ENCODE assay signal across 17 cellular contexts in the genomic region with DNA sequence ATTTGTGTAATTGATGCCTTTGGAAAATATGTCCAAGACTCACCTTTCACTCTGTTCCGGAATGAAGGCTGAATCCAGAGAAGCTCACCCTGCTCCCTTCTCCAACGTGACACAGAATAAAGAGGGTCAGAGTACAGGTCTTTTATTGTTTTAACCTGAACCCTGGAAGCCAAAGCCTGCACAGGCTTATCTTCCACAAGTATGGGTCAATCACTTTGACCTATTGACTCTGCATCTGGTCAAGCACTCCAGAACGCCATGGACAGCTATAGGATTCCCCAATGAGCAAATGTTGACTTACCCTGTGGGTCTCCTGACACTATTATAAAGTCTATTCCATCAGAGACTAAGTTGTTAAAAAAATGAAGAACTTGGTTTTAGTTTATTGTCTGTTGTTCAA.
DNase-seq lines count a peak whose midpoint lies in the region; ATAC-seq and TF ChIP-seq lines count a peak whose summit lies in the region.
"Had no signal": no experiment of that assay in that cellular context is flagged by ENCODE, and none has a peak within 500 bp of the region (broad histone marks: within the 10 kb centered on the region; RNA-seq: fewer than 3 reads in every experiment).

No MANE protein-coding gene starts in this region.

- peaks cover 11% of the 10 kb centered on the region for H3K9me3 Mint-ChIP-seq in Caco-2 (ENCODE audit: unreplicated experiment)
- H3K9me3 Mint-ChIP-seq in activated CD8-positive, alpha-beta T cell treated with anti-CD3 and anti-CD28 coated beads, Interleukin-2, amount 10 ng/mL, durations not matched to agents 7 days and 5 days (ENCODE audit: insufficient read depth), result peaks cover 6% of the 10 kb centered on the region

- no peaks in the 10 kb centered on the region for H3K27me3 Mint-ChIP-seq in Caco-2 (ENCODE audit: insufficient read depth, unreplicated experiment)
- peaks cover 2% of the 10 kb centered on the region for H3K27me3 Mint-ChIP-seq in activated CD8-positive, alpha-beta T cell treated with anti-CD3 and anti-CD28 coated beads, Interleukin-2, amount 10 ng/mL, durations not matched to agents 7 days and 5 days (ENCODE audit: low read depth)
- H3K27me3 Mint-ChIP-seq: CD4-positive, alpha-beta memory T cell had no signal

- H3K4me1 ChIP-seq in Caco-2, result peaks cover 6% of the 10 kb centered on the region; the same call in 1 of the 2 replicates
- no peaks in the 10 kb centered on the region for H3K4me1 ChIP-seq in right lobe of liver

- DNase-seq in Caco-2 (peak; percentile 42 to 55), HuH-7 (ENCODE audit: low spot score) (peak; percentile 24), left lobe of liver (ENCODE audit: low spot score) (no peak), right lobe of liver (no peak), glomerular visceral epithelial cell (ENCODE audit: extremely low spot score) (no peak), NCI-H774 (lab: John Stamatoyannopoulos, UW) (no peak)
- DNase-seq in activated CD8-positive, alpha-beta T cell treated with anti-CD3 and anti-CD28 coated beads, Interleukin-2, amount 10 ng/mL, durations not matched to agents 7 days and 5 days, result no peak
- DNase-seq: C1 segment of cervical spinal cord; CD4-positive, alpha-beta memory T cell; COR-L47; DMS153; DND-41; GM23248; H9; HFFc6 had no signal

- H3K36me3 ChIP-seq in Caco-2 (ENCODE audit: control insufficient read depth, insufficient read depth, low read length) (no peaks in the 10 kb centered on the region), right lobe of liver (no peaks in the 10 kb centered on the region)

- intact Hi-C loops in Caco-2 (cut with micrococcal nuclease; ENCODE audit: unreplicated experiment) (loop anchor here (1.0 kb wide), 1 partner anchor 21 kb away; no protein-coding TSS in a partner anchor), right lobe of liver (cut with DNase I) (no loop called here)

- no peaks in the 10 kb centered on the region for H3K36me3 Mint-ChIP-seq in Caco-2 (ENCODE audit: insufficient read depth, unreplicated experiment)
- no peaks in the 10 kb centered on the region for H3K36me3 Mint-ChIP-seq in activated CD8-positive, alpha-beta T cell treated with anti-CD3 and anti-CD28 coated beads, Interleukin-2, amount 10 ng/mL, durations not matched to agents 7 days and 5 days (ENCODE audit: low read depth)
- H3K36me3 Mint-ChIP-seq: CD4-positive, alpha-beta memory T cell had no signal

- BruUV-seq in Caco-2 (replicated peaks; lab: Mats Ljungman, UMichigan), result no TSS peak

- H3K9me3 ChIP-seq in Caco-2, result peaks cover 8% of the 10 kb centered on the region; the same call in 1 of the 2 replicates
- no peaks in the 10 kb centered on the region for H3K9me3 ChIP-seq in right lobe of liver

- peaks cover 7% of the 10 kb centered on the region for H3K4me1 Mint-ChIP-seq in Caco-2 (ENCODE audit: low read depth, unreplicated experiment)
- no peaks in the 10 kb centered on the region for H3K4me1 Mint-ChIP-seq in activated CD8-positive, alpha-beta T cell treated with anti-CD3 and anti-CD28 coated beads, Interleukin-2, amount 10 ng/mL, durations not matched to agents 7 days and 5 days (ENCODE audit: low read depth)
- H3K4me1 Mint-ChIP-seq: CD4-positive, alpha-beta memory T cell; H9 had no signal

- CTCF ChIA-PET in Caco-2 (lab: Charles Lee), result no interaction called here
- CTCF ChIA-PET in activated CD8-positive, alpha-beta T cell treated with anti-CD3 and anti-CD28 coated beads, Interleukin-2, amount 10 ng/mL, durations not matched to agents 7 days and 5 days (lab: Charles Lee), result interaction anchor here (1.0 kb wide), 1 partner anchor 213 kb away, joined by 4 read pairs; no protein-coding TSS in a partner anchor

- H3K27me3 ChIP-seq in Caco-2 (replicated peaks; ENCODE audit: control insufficient read depth, insufficient read depth, low read length) (no peaks in the 10 kb centered on the region), right lobe of liver (no peaks in the 10 kb centered on the region)

- 8% methylated on average over 3 of the region's 3 CpGs for WGBS in right lobe of liver (ENCODE audit: insufficient coverage, low coverage, low lambda C conversion rate, missing lambda C conversion rate)

- no peak overlapping the region for H3K27ac ChIP-seq in right lobe of liver
- H3K27ac ChIP-seq: GM23248 had no signal

- H3K4me3 Mint-ChIP-seq in Caco-2 (ENCODE audit: unreplicated experiment), result no peak overlapping the region
- H3K4me3 Mint-ChIP-seq in activated CD8-positive, alpha-beta T cell treated with anti-CD3 and anti-CD28 coated beads, Interleukin-2, amount 10 ng/mL, durations not matched to agents 7 days and 5 days, result no peak overlapping the region
- H3K4me3 Mint-ChIP-seq: CD4-positive, alpha-beta memory T cell; H9; HFFc6 had no signal

- no peak overlapping the region for H3K27ac Mint-ChIP-seq in Caco-2 (ENCODE audit: unreplicated experiment)
- H3K27ac Mint-ChIP-seq in activated CD8-positive, alpha-beta T cell treated with anti-CD3 and anti-CD28 coated beads, Interleukin-2, amount 10 ng/mL, durations not matched to agents 7 days and 5 days, result no peak overlapping the region
- H3K27ac Mint-ChIP-seq: CD4-positive, alpha-beta memory T cell; H9; HFFc6 had no signal

- H3K4me3 ChIP-seq in Caco-2 (ENCODE audit: low read depth, low read length) (no peak overlapping the region), right lobe of liver (no peak overlapping the region)
- H3K4me3 ChIP-seq: GM23248 had no signal

- TF ChIP-seq CTCF in Caco-2 (IDR thresholded peaks at IDR 0.05; ENCODE audit: insufficient read depth in 1 of 2, low read depth in 1 of 2, low read length in 1 of 2, severe bottlenecking in 1 of 2, unreplicated experiment in 1 of 2) (no peak), right lobe of liver (IDR thresholded peaks at IDR 0.05) (no peak)

- no peak for TF ChIP-seq POLR2A in right lobe of liver (IDR thresholded peaks at IDR 0.05)

- ATAC-seq in left lobe of liver (peak; percentile 53), right lobe of liver (peak; percentile 44 to 68 (median 48)), GM19452 (IDR thresholded peaks at IDR 0.05; ENCODE audit: unreplicated experiment) (no peak)
- no peak for ATAC-seq in activated CD8-positive, alpha-beta T cell treated with anti-CD3 and anti-CD28 coated beads, Interleukin-2, amount 10 ng/mL, durations not matched to agents 7 days and 5 days
- ATAC-seq: HCT116 had no signal

- POLR2A ChIA-PET in Caco-2 (lab: Charles Lee), result interaction anchor here (1.2 kb wide), 1 partner anchor 158 kb away, joined by 11 read pairs; a partner anchor contains a TSS
- POLR2A ChIA-PET in activated CD8-positive, alpha-beta T cell treated with anti-CD3 and anti-CD28 coated beads, Interleukin-2, amount 10 ng/mL, durations not matched to agents 7 days and 5 days (lab: Charles Lee), result no interaction called here

Comparison
In these comparisons a context has a peak if more than half of its experiments do, and no peak if none do; other contexts are left out.
1. DNase-seq: peak in Caco-2 (2 of 2) and HuH-7 (single experiment); none in left lobe of liver (single experiment), right lobe of liver (0 of 3), glomerular visceral epithelial cell (single experiment), NCI-H774 (single experiment) and activated CD8-positive, alpha-beta T cell treated with anti-CD3 and anti-CD28 coated beads, Interleukin-2, amount 10 ng/mL, durations not matched to agents 7 days and 5 days (single experiment).
2. ATAC-seq: peak in left lobe of liver (single experiment) and right lobe of liver (4 of 4); none in GM19452 (single experiment) and activated CD8-positive, alpha-beta T cell treated with anti-CD3 and anti-CD28 coated beads, Interleukin-2, amount 10 ng/mL, durations not matched to agents 7 days and 5 days (single experiment).